In the genomic region with DNA sequence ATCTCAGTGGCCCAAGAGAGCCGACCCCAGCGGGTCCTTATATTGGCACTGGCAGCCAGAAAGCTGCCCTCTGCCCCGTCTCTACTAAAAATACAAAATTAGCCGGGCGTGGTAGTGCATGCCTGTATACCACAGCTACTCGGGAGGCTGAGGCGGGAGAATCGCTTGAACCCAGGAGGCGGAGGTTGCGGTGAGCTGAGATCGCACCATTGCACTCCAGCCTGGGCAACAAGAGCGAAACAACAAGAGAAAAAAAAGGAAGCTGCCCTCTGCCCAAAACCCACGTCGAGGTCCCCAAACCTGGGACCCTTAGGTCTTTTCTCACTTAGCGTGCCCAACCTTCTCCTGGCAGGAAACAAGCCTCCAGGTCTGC, we compare ENCODE assay signal across 2 cellular contexts. TPM values are rescaled to one million over a fixed set of nuclear protein-coding genes. Genes with fewer than 3 reads are reported as not detected.
DNase-seq lines count a peak whose midpoint lies in the region; ATAC-seq and TF ChIP-seq lines count a peak whose summit lies in the region.
"Not testable (repeated sequence)": the region's sequence is repeated elsewhere in the genome, so short reads cannot be mapped to it uniquely, and the experiment has no call there.

No MANE protein-coding gene starts in this region.

- ATAC-seq in gastrocnemius medialis: not testable (repeated sequence)

- not testable (repeated sequence) for TF ChIP-seq CTCF in gastrocnemius medialis (IDR thresholded peaks at IDR 0.05 in 4 of 5, conservative IDR thresholded peaks at IDR 0.05 in 1 of 5)

- H3K36me3 ChIP-seq in gastrocnemius medialis: peaks cover 0 to 30% of the 10 kb centered on the region in 2 donors

- in situ Hi-C loops in gastrocnemius medialis (cut with MboI; ENCODE audit: low sequenced_read_pairs in 4 of 4): not testable (repeated sequence)

- H3K4me1 ChIP-seq in gastrocnemius medialis: peaks cover 10 to 20% of the 10 kb centered on the region in 2 donors

- peaks cover 61% of the 10 kb centered on the region for H3K36me3 Mint-ChIP-seq in activated T-helper 2 cell treated with anti-CD3 and anti-CD28 coated beads, Interferon-gamma antibody, Interleukin-2, Interleukin-4, amounts not matched to agents 10 μg/mL and 5 μg/mL and 100 μg/mL, durations not matched to agents 14 hours and 24 hours and 36 hours (ENCODE audit: low read depth)

- H3K27me3 ChIP-seq in gastrocnemius medialis: not testable (repeated sequence)

- H3K4me3 Mint-ChIP-seq in activated T-helper 2 cell treated with anti-CD3 and anti-CD28 coated beads, Interferon-gamma antibody, Interleukin-2, Interleukin-4, amounts not matched to agents 10 μg/mL and 5 μg/mL and 100 μg/mL, durations not matched to agents 14 hours and 24 hours and 36 hours (ENCODE audit: low read depth): peak overlapping the region; percentile 97

- H3K4me1 Mint-ChIP-seq in activated T-helper 2 cell treated with anti-CD3 and anti-CD28 coated beads, Interferon-gamma antibody, Interleukin-2, Interleukin-4, amounts not matched to agents 10 μg/mL and 5 μg/mL and 100 μg/mL, durations not matched to agents 14 hours and 24 hours and 36 hours (ENCODE audit: low read depth): peaks cover 50% of the 10 kb centered on the region

- H3K9me3 Mint-ChIP-seq in activated T-helper 2 cell treated with anti-CD3 and anti-CD28 coated beads, Interferon-gamma antibody, Interleukin-2, Interleukin-4, amounts not matched to agents 10 μg/mL and 5 μg/mL and 100 μg/mL, durations not matched to agents 14 hours and 24 hours and 36 hours: not testable (repeated sequence)

- not testable (repeated sequence) for TF ChIP-seq POLR2A in gastrocnemius medialis (IDR thresholded peaks at IDR 0.05)

- intact Hi-C loops in activated T-helper 2 cell treated with anti-CD3 and anti-CD28 coated beads, Interferon-gamma antibody, Interleukin-2, Interleukin-4, amounts not matched to agents 10 μg/mL and 5 μg/mL and 100 μg/mL, durations not matched to agents 14 hours and 24 hours and 36 hours (cut with micrococcal nuclease): loop anchor here (5.0 kb wide), 1 partner anchor 118 kb away; a partner anchor contains a TSS
- intact Hi-C loops in gastrocnemius medialis (cut with DNase I; ENCODE audit: low total_unique reads): not testable (repeated sequence)

- H3K27me3 Mint-ChIP-seq in activated T-helper 2 cell treated with anti-CD3 and anti-CD28 coated beads, Interferon-gamma antibody, Interleukin-2, Interleukin-4, amounts not matched to agents 10 μg/mL and 5 μg/mL and 100 μg/mL, durations not matched to agents 14 hours and 24 hours and 36 hours (ENCODE audit: low read depth): not testable (repeated sequence)

- not testable (repeated sequence) for DNase-seq in activated T-helper 2 cell treated with anti-CD3 and anti-CD28 coated beads, Interferon-gamma antibody, Interleukin-2, Interleukin-4, amounts not matched to agents 10 μg/mL and 5 μg/mL and 100 μg/mL, durations not matched to agents 14 hours and 24 hours and 36 hours (ENCODE audit: low spot score); gastrocnemius medialis

- peak overlapping the region; percentile 80 to 88 (median 87) for H3K27ac ChIP-seq in gastrocnemius medialis

- not testable (repeated sequence) for H3K9me3 ChIP-seq in gastrocnemius medialis

- peak overlapping the region; percentile 74 to 96 (median 82) for H3K4me3 ChIP-seq in gastrocnemius medialis

- H3K27ac Mint-ChIP-seq in activated T-helper 2 cell treated with anti-CD3 and anti-CD28 coated beads, Interferon-gamma antibody, Interleukin-2, Interleukin-4, amounts not matched to agents 10 μg/mL and 5 μg/mL and 100 μg/mL, durations not matched to agents 14 hours and 24 hours and 36 hours: peak overlapping the region; percentile 94

RNA-seq across cellular contexts. Expression of a gene that starts 0.9 kb away (rescaled TPM):
- total RNA-seq in activated T-helper 2 cell treated with anti-CD3 and anti-CD28 coated beads, Interferon-gamma antibody, Interleukin-2, Interleukin-4, amounts not matched to agents 10 μg/mL and 5 μg/mL and 100 μg/mL, durations not matched to agents 14 hours and 24 hours and 36 hours: 166 and 168 TPM in 2 replicates
- 100 to 1,000 TPM in 1 of 4 donors, 10 to 100 TPM in 3; 59.5 to 114 (median 85.0) TPM for total RNA-seq in gastrocnemius medialis

RNA-seq across cellular contexts. Expression of a gene that starts 20.6 kb away (rescaled TPM):
- total RNA-seq in activated T-helper 2 cell treated with anti-CD3 and anti-CD28 coated beads, Interferon-gamma antibody, Interleukin-2, Interleukin-4, amounts not matched to agents 10 μg/mL and 5 μg/mL and 100 μg/mL, durations not matched to agents 14 hours and 24 hours and 36 hours: 0.75 and 1.1 TPM in 2 replicates
- total RNA-seq in gastrocnemius medialis: not detected

RNA-seq across cellular contexts. Expression of a gene that starts 24.0 kb away (rescaled TPM):
- 116 and 122 TPM in 2 replicates for total RNA-seq in activated T-helper 2 cell treated with anti-CD3 and anti-CD28 coated beads, Interferon-gamma antibody, Interleukin-2, Interleukin-4, amounts not matched to agents 10 μg/mL and 5 μg/mL and 100 μg/mL, durations not matched to agents 14 hours and 24 hours and 36 hours
- 10 to 100 TPM in 1 of 4 donors, 1 to 10 TPM in 3; 3.1 to 13.9 (median 4.1) TPM for total RNA-seq in gastrocnemius medialis

RNA-seq across cellular contexts. Expression of a gene that starts 42.3 kb away (rescaled TPM):
- not detected in 2 replicates for total RNA-seq in activated T-helper 2 cell treated with anti-CD3 and anti-CD28 coated beads, Interferon-gamma antibody, Interleukin-2, Interleukin-4, amounts not matched to agents 10 μg/mL and 5 μg/mL and 100 μg/mL, durations not matched to agents 14 hours and 24 hours and 36 hours
- total RNA-seq in gastrocnemius medialis: not detected

RNA-seq across cellular contexts. Expression of a gene that starts 51.7 kb away (rescaled TPM):
- not detected in 2 replicates for total RNA-seq in activated T-helper 2 cell treated with anti-CD3 and anti-CD28 coated beads, Interferon-gamma antibody, Interleukin-2, Interleukin-4, amounts not matched to agents 10 μg/mL and 5 μg/mL and 100 μg/mL, durations not matched to agents 14 hours and 24 hours and 36 hours
- total RNA-seq in gastrocnemius medialis: 1 to 10 TPM in 3 of 4 donors, under 1 TPM in 1; 0.92 to 2.9 (median 1.7) TPM
